In the genomic region with DNA sequence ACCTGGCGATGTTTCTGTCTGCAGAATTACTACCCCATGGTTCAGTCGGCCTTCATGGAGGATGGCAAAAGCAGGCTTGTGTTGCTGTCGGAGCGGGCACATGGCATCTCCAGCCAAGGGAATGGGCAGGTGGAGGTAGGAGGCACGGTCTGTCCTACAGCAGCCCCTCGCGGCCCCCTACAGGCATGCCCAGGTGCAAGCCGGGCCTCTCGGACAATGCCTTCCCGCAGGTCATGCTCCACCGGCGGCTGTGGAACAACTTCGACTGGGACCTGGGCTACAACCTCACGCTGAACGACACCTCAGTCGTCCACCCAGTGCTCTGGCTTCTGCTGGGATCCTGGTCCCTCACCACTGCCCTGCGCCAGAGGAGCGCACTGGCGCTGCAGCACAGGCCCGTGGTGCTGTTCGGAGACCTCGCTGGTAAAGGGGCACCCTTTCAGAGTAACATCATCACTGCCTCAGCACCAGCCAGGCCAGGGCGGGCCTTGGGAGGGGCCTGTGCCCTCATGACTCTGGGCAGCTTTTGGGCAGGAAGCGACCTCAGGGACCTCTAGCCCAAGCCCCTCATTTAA, we compare ENCODE assay signal across 20 cellular contexts.
"Had no signal": no experiment of that assay in that cellular context is flagged by ENCODE, and none has a peak within 500 bp of the region (broad histone marks: within the 10 kb centered on the region; RNA-seq: fewer than 3 reads in every experiment).

No MANE protein-coding gene starts in this region.

- FAIRE-seq: colon had no signal

- H3K9me3 Mint-ChIP-seq: dendritic cell treated with granulocyte-macrophage colony-stimulating factor and Interleukin-4, amounts not matched to agents 40 ng/mL and 50 ng/mL, for 4 days; effector memory CD8-positive, alpha-beta T cell; naive thymus-derived CD4-positive, alpha-beta T cell had no signal

- ATAC-seq: effector memory CD8-positive, alpha-beta T cell; gastroesophageal sphincter; naive thymus-derived CD4-positive, alpha-beta T cell; stimulated activated naive B cell treated with anti-CD40 and anti-IgM and Interleukin-4, amounts not matched to agents 10 μg/mL and 1 μg/mL and 100 μg/mL, for 72 hours; stimulated activated naive CD8-positive, alpha-beta T cell treated with anti-CD3 and anti-CD28 coated beads, Interleukin-15, amount 100 ng/mL, for 72 hours had no signal

- H3K27ac Mint-ChIP-seq: dendritic cell treated with granulocyte-macrophage colony-stimulating factor and Interleukin-4, amounts not matched to agents 40 ng/mL and 50 ng/mL, for 4 days; nephron progenitor cell had no signal

- H3K4me3 ChIP-seq: esophagus muscularis mucosa, gastroesophageal sphincter, right atrium auricular region, sigmoid colon, skin epidermis, testis, tibial nerve had no signal

- DNase-seq: effector memory CD8-positive, alpha-beta T cell; glutamatergic neuron; kidney glomerular epithelial cell; naive thymus-derived CD4-positive, alpha-beta T cell; nephron progenitor cell; sigmoid colon; stimulated activated CD4-positive, alpha-beta T cell treated with anti-CD3 and anti-CD28 coated beads, Interleukin-2, amount 100 ng/mL, for 24 hours; stimulated activated CD4-positive, alpha-beta T cell treated with anti-CD3 and anti-CD28 coated beads, Interleukin-4, amount 100 ng/mL, for 4 hours; stimulated activated naive B cell treated with anti-CD40 and anti-IgM and Interleukin-4, amounts not matched to agents 10 μg/mL and 1 μg/mL and 100 μg/mL, for 72 hours; stimulated activated naive CD8-positive, alpha-beta T cell treated with anti-CD3 and anti-CD28 coated beads, Interleukin-15, amount 100 ng/mL, for 72 hours; testis had no signal

- H3K4me1 ChIP-seq: esophagus muscularis mucosa, gastroesophageal sphincter, right atrium auricular region, sigmoid colon, testis, tibial nerve had no signal

- H3K9me3 ChIP-seq: esophagus muscularis mucosa, gastroesophageal sphincter, neutrophil, right atrium auricular region, sigmoid colon, testis, tibial nerve had no signal

- H3K4me1 Mint-ChIP-seq: nephron progenitor cell had no signal

- H3K27me3 Mint-ChIP-seq: dendritic cell treated with granulocyte-macrophage colony-stimulating factor and Interleukin-4, amounts not matched to agents 40 ng/mL and 50 ng/mL, for 4 days; effector memory CD8-positive, alpha-beta T cell; naive thymus-derived CD4-positive, alpha-beta T cell; stimulated activated naive B cell treated with anti-CD40 and anti-IgM and Interleukin-4, amounts not matched to agents 10 μg/mL and 1 μg/mL and 100 μg/mL, for 72 hours; stimulated activated naive CD8-positive, alpha-beta T cell treated with anti-CD3 and anti-CD28 coated beads, Interleukin-15, amount 100 ng/mL, for 72 hours had no signal

- H3K27ac ChIP-seq: epithelial cell of prostate, esophagus muscularis mucosa, gastroesophageal sphincter, neutrophil, right atrium auricular region, sigmoid colon, skin epidermis, testis, tibial nerve had no signal

- H3K4me3 Mint-ChIP-seq: dendritic cell treated with granulocyte-macrophage colony-stimulating factor and Interleukin-4, amounts not matched to agents 40 ng/mL and 50 ng/mL, for 4 days; naive thymus-derived CD4-positive, alpha-beta T cell; nephron progenitor cell; stimulated activated naive B cell treated with anti-CD40 and anti-IgM and Interleukin-4, amounts not matched to agents 10 μg/mL and 1 μg/mL and 100 μg/mL, for 72 hours; stimulated activated naive CD8-positive, alpha-beta T cell treated with anti-CD3 and anti-CD28 coated beads, Interleukin-15, amount 100 ng/mL, for 72 hours had no signal

- H3K27me3 ChIP-seq: esophagus muscularis mucosa, gastroesophageal sphincter, neutrophil, right atrium auricular region, sigmoid colon, testis, tibial nerve had no signal
